Comparison of ENCODE assay signal across 19 cellular contexts in the genomic region with DNA sequence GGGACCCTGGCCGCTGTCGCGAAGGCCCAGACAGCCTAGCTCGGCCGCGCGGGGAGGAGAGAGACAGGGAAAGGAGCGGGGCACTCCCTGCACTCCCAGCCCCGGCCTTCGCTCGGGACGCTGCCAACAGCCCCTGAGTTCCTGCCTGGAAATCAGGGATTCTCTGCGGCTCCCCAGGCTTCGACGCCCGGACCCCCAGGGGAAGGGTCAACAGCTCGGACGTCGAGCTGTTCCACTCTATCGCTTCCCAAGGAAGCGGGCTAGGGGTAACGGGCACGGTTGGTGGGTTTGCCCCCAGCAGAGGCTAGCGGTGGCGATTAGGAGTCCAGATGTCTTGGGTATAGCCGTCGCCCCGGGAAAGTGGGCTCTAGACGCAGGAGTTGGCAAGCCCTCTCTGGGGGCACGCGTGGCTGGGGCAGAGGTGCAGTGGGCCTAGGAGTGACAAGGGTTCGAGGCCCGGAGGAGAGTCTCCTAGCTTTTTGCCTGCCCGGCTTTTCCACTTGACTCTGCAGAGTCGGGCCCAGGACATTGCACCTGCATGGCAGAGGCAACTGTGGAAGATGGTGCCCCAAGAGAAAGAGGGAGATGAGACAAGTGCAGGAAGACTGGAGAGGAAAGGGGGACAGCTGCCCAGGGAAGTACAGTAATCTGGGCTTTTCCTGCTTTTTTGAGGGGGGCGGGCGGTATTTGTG. TPM values are rescaled to one million over a fixed set of nuclear protein-coding genes. Genes with fewer than 3 reads are reported as not detected.
DNase-seq lines count a peak whose midpoint lies in the region; ATAC-seq and TF ChIP-seq lines count a peak whose summit lies in the region.
"Had no signal": no experiment of that assay in that cellular context is flagged by ENCODE, and none has a peak within 500 bp of the region (broad histone marks: within the 10 kb centered on the region; RNA-seq: fewer than 3 reads in every experiment).

No MANE protein-coding gene starts in this region.

- no peaks in the 10 kb centered on the region for H3K36me3 ChIP-seq in mesendoderm (ENCODE audit: control insufficient read depth, insufficient read depth, low read length)
- no peaks in the 10 kb centered on the region for H3K36me3 ChIP-seq in spleen
- H3K36me3 ChIP-seq: BLaER1, thoracic aorta had no signal

- no peak for TF ChIP-seq POLR2A in spleen (IDR thresholded peaks at IDR 0.05)

- H3K79me2 ChIP-seq in mesendoderm (ENCODE audit: control insufficient read depth, insufficient read depth, low read length) = no peaks in the 10 kb centered on the region

- H2BK15ac ChIP-seq in mesendoderm (replicated peaks; ENCODE audit: low read depth) = no peak overlapping the region

- WGBS in mesendoderm (ENCODE audit: extremely low coverage, insufficient coverage, low lambda C conversion rate) = no CpG with 5 or more reads among the region's 37 CpGs
- 8 to 12% (median 9%) methylated on average over 13 to 37 of the region's 37 CpGs for WGBS in spleen, 5 donors

- no peak overlapping the region for H4K8ac ChIP-seq in mesendoderm (ENCODE audit: low read depth, low read length)

- H3K4me3 ChIP-seq in dorsolateral prefrontal cortex (peak overlapping the region; percentile 11 to 89 (median 73)), mesendoderm (ENCODE audit: low read length) (no peak overlapping the region), spleen (no peak overlapping the region)
- H3K4me3 ChIP-seq: BLaER1, thoracic aorta had no signal

- CTCF ChIA-PET in activated CD4-positive, alpha-beta memory T cell treated with anti-CD3 and anti-CD28 coated beads, Interleukin-2, amount 10 ng/mL, durations not matched to agents 7 days and 5 days (lab: Charles Lee) = no interaction called here
- CTCF ChIA-PET in activated CD8-positive, alpha-beta T cell treated with anti-CD3 and anti-CD28 coated beads, Interleukin-2, amount 10 ng/mL, durations not matched to agents 7 days and 5 days (lab: Charles Lee) = interaction anchor here (1.3 kb wide), 1 partner anchor 12 kb away, joined by 4 read pairs; no protein-coding TSS in a partner anchor

- peaks cover 69% of the 10 kb centered on the region for H3K27me3 Mint-ChIP-seq in IgD-negative memory B cell
- peaks cover 88% of the 10 kb centered on the region for H3K27me3 Mint-ChIP-seq in activated CD4-positive, alpha-beta memory T cell treated with anti-CD3 and anti-CD28 coated beads, Interleukin-2, amount 10 ng/mL, durations not matched to agents 7 days and 5 days
- peaks cover 79% of the 10 kb centered on the region for H3K27me3 Mint-ChIP-seq in activated CD8-positive, alpha-beta T cell treated with anti-CD3 and anti-CD28 coated beads, Interleukin-2, amount 10 ng/mL, durations not matched to agents 7 days and 5 days (ENCODE audit: low read depth)

- no peak overlapping the region for H2BK120ac ChIP-seq in mesendoderm (ENCODE audit: low read depth, low read length)

- peaks cover 13 to 27% (median 14%) of the 10 kb centered on the region in 3 donors for H3K4me1 Mint-ChIP-seq in IgD-negative memory B cell
- H3K4me1 Mint-ChIP-seq in activated CD4-positive, alpha-beta memory T cell treated with anti-CD3 and anti-CD28 coated beads, Interleukin-2, amount 10 ng/mL, durations not matched to agents 7 days and 5 days = peaks cover 16% of the 10 kb centered on the region
- peaks cover 13% of the 10 kb centered on the region for H3K4me1 Mint-ChIP-seq in activated CD8-positive, alpha-beta T cell treated with anti-CD3 and anti-CD28 coated beads, Interleukin-2, amount 10 ng/mL, durations not matched to agents 7 days and 5 days (ENCODE audit: low read depth)

- H3K27ac ChIP-seq in dorsolateral prefrontal cortex (peak overlapping the region; percentile 40 to 99 (median 96)), mesendoderm (ENCODE audit: low read depth, low read length) (no peak overlapping the region), spleen (no peak overlapping the region)
- H3K27ac ChIP-seq: BLaER1, epithelial cell of prostate, thoracic aorta had no signal

- H3K27ac Mint-ChIP-seq in IgD-negative memory B cell = peak overlapping the region; percentile 8 to 84 (median 72)
- H3K27ac Mint-ChIP-seq in activated CD4-positive, alpha-beta memory T cell treated with anti-CD3 and anti-CD28 coated beads, Interleukin-2, amount 10 ng/mL, durations not matched to agents 7 days and 5 days = no peak overlapping the region
- H3K27ac Mint-ChIP-seq in activated CD8-positive, alpha-beta T cell treated with anti-CD3 and anti-CD28 coated beads, Interleukin-2, amount 10 ng/mL, durations not matched to agents 7 days and 5 days = no peak overlapping the region
- H3K27ac Mint-ChIP-seq: activated CD4-positive, alpha-beta T cell treated with anti-CD3 and anti-CD28 coated beads for 36 hours; activated naive CD8-positive, alpha-beta T cell treated with anti-CD3 and anti-CD28 coated beads, Interleukin-2, amount 50 U/mL, for 24 hours had no signal

- no peak for TF ChIP-seq CTCF in dorsolateral prefrontal cortex (IDR thresholded peaks at IDR 0.05 in 54 of 56, conservative IDR thresholded peaks at IDR 0.05 in 2 of 56; ENCODE audit: low read depth in 1 of 56, partially characterized antibody in 56 of 56)
- no peak for TF ChIP-seq CTCF in spleen (IDR thresholded peaks at IDR 0.05 in 8 of 11, conservative IDR thresholded peaks at IDR 0.05 in 3 of 11)

- H4K5ac ChIP-seq in mesendoderm (ENCODE audit: low read length) = no peak overlapping the region

- DNase-seq in dorsolateral prefrontal cortex = peak in 4 of 10 donors; percentile 22 to 53 (median 44)
- peak; percentile 67 for DNase-seq in mesendoderm
- DNase-seq in spleen = peak; percentile 73
- no peak for DNase-seq in SKM-1 (lab: John Stamatoyannopoulos, UW; ENCODE audit: unreplicated experiment)
- no peak for DNase-seq in activated CD4-positive, alpha-beta memory T cell treated with anti-CD3 and anti-CD28 coated beads, Interleukin-2, amount 10 ng/mL, durations not matched to agents 7 days and 5 days
- no peak for DNase-seq in activated CD8-positive, alpha-beta T cell treated with anti-CD3 and anti-CD28 coated beads, Interleukin-2, amount 10 ng/mL, durations not matched to agents 7 days and 5 days
- DNase-seq: activated naive CD8-positive, alpha-beta T cell treated with anti-CD3 and anti-CD28 coated beads, Interleukin-2, amount 50 U/mL, for 24 hours; activated T-cell treated with anti-CD3 and anti-CD28 coated beads for 4 hours; NCI-H1436 treated with DMSO at 0.1 percent for 48 hours; SHP77; T1000 had no signal

- no peak overlapping the region for H3K18ac ChIP-seq in mesendoderm (ENCODE audit: low read length)

- H3K4me3 Mint-ChIP-seq in IgD-negative memory B cell = peak overlapping the region in 1 of 4 donors; percentile 22
- no peak overlapping the region for H3K4me3 Mint-ChIP-seq in activated CD4-positive, alpha-beta memory T cell treated with anti-CD3 and anti-CD28 coated beads, Interleukin-2, amount 10 ng/mL, durations not matched to agents 7 days and 5 days
- H3K4me3 Mint-ChIP-seq in activated CD8-positive, alpha-beta T cell treated with anti-CD3 and anti-CD28 coated beads, Interleukin-2, amount 10 ng/mL, durations not matched to agents 7 days and 5 days = no peak overlapping the region
- H3K4me3 Mint-ChIP-seq: activated CD4-positive, alpha-beta T cell treated with anti-CD3 and anti-CD28 coated beads for 36 hours; activated naive CD8-positive, alpha-beta T cell treated with anti-CD3 and anti-CD28 coated beads, Interleukin-2, amount 50 U/mL, for 24 hours had no signal

- H3K4me2 ChIP-seq in mesendoderm (ENCODE audit: low read length) = peak overlapping the region; percentile 61
- H3K4me2 ChIP-seq: BLaER1 had no signal

- intact Hi-C loops in dorsolateral prefrontal cortex (cut with DNase I) (loop anchor here (5.0 to 10.0 kb wide), 7 partner anchors 790 to 1768 kb away; no protein-coding TSS in a partner anchor), spleen (cut with DNase I; ENCODE audit: low total_unique reads) (no loop called here)

- H3K27me3 ChIP-seq in dorsolateral prefrontal cortex (peaks cover 0 to 45% (median 3%) of the 10 kb centered on the region in 45 donors), mesendoderm (ENCODE audit: insufficient read depth, low read length, poor library complexity) (peaks cover 44% of the 10 kb centered on the region), spleen (replicated peaks in 1 of 7) (peaks cover 16 to 100% (median 100%) of the 10 kb centered on the region in 7 donors)

- no peak overlapping the region for H3K9ac ChIP-seq in mesendoderm (ENCODE audit: low read length)
- H3K9ac ChIP-seq: BLaER1 had no signal

- no peak overlapping the region for H3K4ac ChIP-seq in mesendoderm (ENCODE audit: low read depth, low read length)

- H3K9me3 ChIP-seq in spleen = no peaks in the 10 kb centered on the region
- H3K9me3 ChIP-seq: BLaER1, thoracic aorta had no signal

- H3K23ac ChIP-seq in mesendoderm (ENCODE audit: low read length) = no peak overlapping the region

- H2BK5ac ChIP-seq in mesendoderm (ENCODE audit: low read length) = no peak overlapping the region

- H3K56ac ChIP-seq in mesendoderm (ENCODE audit: low read length) = peak overlapping the region; percentile 34

- H3K4me1 ChIP-seq in mesendoderm (ENCODE audit: control insufficient read depth, low read depth, low read length) = no peaks in the 10 kb centered on the region
- peaks cover 10 to 44% (median 34%) of the 10 kb centered on the region in 6 donors for H3K4me1 ChIP-seq in spleen

- H3K36me3 Mint-ChIP-seq in IgD-negative memory B cell = no peaks in the 10 kb centered on the region
- H3K36me3 Mint-ChIP-seq in activated CD4-positive, alpha-beta memory T cell treated with anti-CD3 and anti-CD28 coated beads, Interleukin-2, amount 10 ng/mL, durations not matched to agents 7 days and 5 days (ENCODE audit: low read depth) = no peaks in the 10 kb centered on the region
- no peaks in the 10 kb centered on the region for H3K36me3 Mint-ChIP-seq in activated CD8-positive, alpha-beta T cell treated with anti-CD3 and anti-CD28 coated beads, Interleukin-2, amount 10 ng/mL, durations not matched to agents 7 days and 5 days (ENCODE audit: low read depth)

- H2AK5ac ChIP-seq in mesendoderm (ENCODE audit: low read length) = no peak overlapping the region

- ATAC-seq in activated CD8-positive, alpha-beta T cell treated with anti-CD3 and anti-CD28 coated beads, Interleukin-2, amount 10 ng/mL, durations not matched to agents 7 days and 5 days = no peak
- ATAC-seq: activated CD4-positive, alpha-beta T cell treated with anti-CD3 and anti-CD28 coated beads for 36 hours; activated naive CD8-positive, alpha-beta T cell treated with anti-CD3 and anti-CD28 coated beads, Interleukin-2, amount 50 U/mL, for 24 hours had no signal

- POLR2A ChIA-PET in activated CD4-positive, alpha-beta memory T cell treated with anti-CD3 and anti-CD28 coated beads, Interleukin-2, amount 10 ng/mL, durations not matched to agents 7 days and 5 days (lab: Charles Lee) = no interaction called here
- POLR2A ChIA-PET in activated CD8-positive, alpha-beta T cell treated with anti-CD3 and anti-CD28 coated beads, Interleukin-2, amount 10 ng/mL, durations not matched to agents 7 days and 5 days (lab: Charles Lee) = no interaction called here

- H3K9me3 Mint-ChIP-seq in IgD-negative memory B cell = peaks cover 0 to 6% (median 0%) of the 10 kb centered on the region in 3 donors
- H3K9me3 Mint-ChIP-seq in activated CD4-positive, alpha-beta memory T cell treated with anti-CD3 and anti-CD28 coated beads, Interleukin-2, amount 10 ng/mL, durations not matched to agents 7 days and 5 days = no peaks in the 10 kb centered on the region
- no peaks in the 10 kb centered on the region for H3K9me3 Mint-ChIP-seq in activated CD8-positive, alpha-beta T cell treated with anti-CD3 and anti-CD28 coated beads, Interleukin-2, amount 10 ng/mL, durations not matched to agents 7 days and 5 days (ENCODE audit: insufficient read depth)
- H3K9me3 Mint-ChIP-seq: activated naive CD8-positive, alpha-beta T cell treated with anti-CD3 and anti-CD28 coated beads, Interleukin-2, amount 50 U/mL, for 24 hours had no signal

- no peaks in the 10 kb centered on the region for H3K79me1 ChIP-seq in mesendoderm (ENCODE audit: low read length)

RNA-seq across cellular contexts. Expression of a gene that starts 8.3 kb away (rescaled TPM):
- not detected for polyA plus RNA-seq in IgD-negative memory B cell
- total RNA-seq in dorsolateral prefrontal cortex = 10 to 100 TPM; 10.8 to 38.0 (median 20.6) TPM
- polyA plus RNA-seq in mesendoderm (2013, experiment 1 of 2) = 0.06 TPM
- polyA plus RNA-seq in mesendoderm (2013, experiment 2 of 2) = 0.04 TPM
- not detected for total RNA-seq in spleen
- polyA plus RNA-seq in spleen = under 1 TPM in 1 of 3 donors, not detected in 2; 0.06 TPM
- not detected for total RNA-seq in activated CD4-positive, alpha-beta memory T cell treated with anti-CD3 and anti-CD28 coated beads, Interleukin-2, amount 10 ng/mL, durations not matched to agents 7 days and 5 days
- not detected for total RNA-seq in activated CD8-positive, alpha-beta T cell treated with anti-CD3 and anti-CD28 coated beads, Interleukin-2, amount 10 ng/mL, durations not matched to agents 7 days and 5 days
- total RNA-seq: activated CD4-positive, alpha-beta T cell treated with anti-CD3 and anti-CD28 coated beads for 36 hours; glomerular endothelial cell; LHCN-M2; renal cortical epithelial cell; thoracic aorta had no signal

Comparison
In these comparisons a context has a peak if more than half of its experiments do, and no peak if none do; other contexts are left out.
1. H3K27ac Mint-ChIP-seq: peak in IgD-negative memory B cell (3 of 3); none in activated CD4-positive, alpha-beta memory T cell treated with anti-CD3 and anti-CD28 coated beads, Interleukin-2, amount 10 ng/mL, durations not matched to agents 7 days and 5 days (single experiment) and activated CD8-positive, alpha-beta T cell treated with anti-CD3 and anti-CD28 coated beads, Interleukin-2, amount 10 ng/mL, durations not matched to agents 7 days and 5 days (single experiment).
2. DNase-seq: peak in mesendoderm (single experiment) and spleen (single experiment); none in SKM-1 (single experiment), activated CD4-positive, alpha-beta memory T cell treated with anti-CD3 and anti-CD28 coated beads, Interleukin-2, amount 10 ng/mL, durations not matched to agents 7 days and 5 days (single experiment) and activated CD8-positive, alpha-beta T cell treated with anti-CD3 and anti-CD28 coated beads, Interleukin-2, amount 10 ng/mL, durations not matched to agents 7 days and 5 days (single experiment).
3. H3K27ac ChIP-seq: peak in dorsolateral prefrontal cortex (59 of 59); none in mesendoderm (single experiment) and spleen (0 of 8).
4. H3K4me3 ChIP-seq: peak in dorsolateral prefrontal cortex (59 of 59); none in mesendoderm (single experiment) and spleen (0 of 8).
5. RNA of a gene that starts 8.3 kb away (total RNA-seq): 10.8 to 38.0 TPM in dorsolateral prefrontal cortex; not detected in activated CD8-positive, alpha-beta T cell treated with anti-CD3 and anti-CD28 coated beads, Interleukin-2, amount 10 ng/mL, durations not matched to agents 7 days and 5 days, not detected in spleen and not detected in activated CD4-positive, alpha-beta memory T cell treated with anti-CD3 and anti-CD28 coated beads, Interleukin-2, amount 10 ng/mL, durations not matched to agents 7 days and 5 days; every median in the first group is over 10 times any median in the second.